1 cellular context compared by ENCODE assay signal in genomic region chr12:71636704-71637115, GRCh38.
TF ChIP-seq lines count a peak whose summit lies in the region.

No MANE protein-coding gene starts in this region.

TF ChIP-seq in K562, 482 proteins besides CTCF, POLR2A, EP300 and RAD21:
- TF ChIP-seq POLR2AphosphoS5 (IDR thresholded peaks at IDR 0.05; ENCODE audit: control insufficient read depth, insufficient read depth, low read depth, low read length), result no peak
- TF ChIP-seq RAD51 (IDR thresholded peaks at IDR 0.05; ENCODE audit: borderline replicate concordance, low read depth), result no peak
- TF ChIP-seq ZBTB33 (CRISPR knock-in tag; IDR thresholded peaks at IDR 0.05), result 0 out of 2 replicates have a peak, but pooled peaks have one; percentile 13
- 0 out of 4 replicates have a peak, but pooled peaks of 1 of the 2 experiments have one; percentile 23 for TF ChIP-seq MAZ (CRISPR knock-in tag; conservative IDR thresholded peaks at IDR 0.05 in 1 of 2, IDR thresholded peaks at IDR 0.05 in 1 of 2)
- TF ChIP-seq UBTF (IDR thresholded peaks at IDR 0.05; ENCODE audit: borderline replicate concordance in 1 of 2, low read depth in 2 of 2, low read length in 2 of 2), result no peak
- TF ChIP-seq SMAD3 (CRISPR knock-in tag; conservative IDR thresholded peaks at IDR 0.05), result no peak
- TF ChIP-seq ZBTB49 (CRISPR knock-in tag; IDR thresholded peaks at IDR 0.05; ENCODE audit: borderline replicate concordance), result no peak
- TF ChIP-seq ZNF3 (CRISPR knock-in tag; IDR thresholded peaks at IDR 0.05), result no peak
- no peak for TF ChIP-seq MLLT1 (IDR thresholded peaks at IDR 0.05)
- TF ChIP-seq CHD7 (IDR thresholded peaks at IDR 0.05; ENCODE audit: low read depth, low read length), result no peak
- TF ChIP-seq KLF6 (CRISPR knock-in tag; IDR thresholded peaks at IDR 0.05; ENCODE audit: borderline replicate concordance), result no peak
- TF ChIP-seq ERF (CRISPR knock-in tag; IDR thresholded peaks at IDR 0.05), result no peak
- TF ChIP-seq ZNF184 (CRISPR knock-in tag; IDR thresholded peaks at IDR 0.05), result no peak
- no peak for TF ChIP-seq ZBTB26 (CRISPR knock-in tag; IDR thresholded peaks at IDR 0.05)
- no peak for TF ChIP-seq CC2D1A (IDR thresholded peaks at IDR 0.05)
- no peak for TF ChIP-seq TBL1XR1 (IDR thresholded peaks at IDR 0.05; ENCODE audit: low read length in 2 of 2)
